In the genomic region with DNA sequence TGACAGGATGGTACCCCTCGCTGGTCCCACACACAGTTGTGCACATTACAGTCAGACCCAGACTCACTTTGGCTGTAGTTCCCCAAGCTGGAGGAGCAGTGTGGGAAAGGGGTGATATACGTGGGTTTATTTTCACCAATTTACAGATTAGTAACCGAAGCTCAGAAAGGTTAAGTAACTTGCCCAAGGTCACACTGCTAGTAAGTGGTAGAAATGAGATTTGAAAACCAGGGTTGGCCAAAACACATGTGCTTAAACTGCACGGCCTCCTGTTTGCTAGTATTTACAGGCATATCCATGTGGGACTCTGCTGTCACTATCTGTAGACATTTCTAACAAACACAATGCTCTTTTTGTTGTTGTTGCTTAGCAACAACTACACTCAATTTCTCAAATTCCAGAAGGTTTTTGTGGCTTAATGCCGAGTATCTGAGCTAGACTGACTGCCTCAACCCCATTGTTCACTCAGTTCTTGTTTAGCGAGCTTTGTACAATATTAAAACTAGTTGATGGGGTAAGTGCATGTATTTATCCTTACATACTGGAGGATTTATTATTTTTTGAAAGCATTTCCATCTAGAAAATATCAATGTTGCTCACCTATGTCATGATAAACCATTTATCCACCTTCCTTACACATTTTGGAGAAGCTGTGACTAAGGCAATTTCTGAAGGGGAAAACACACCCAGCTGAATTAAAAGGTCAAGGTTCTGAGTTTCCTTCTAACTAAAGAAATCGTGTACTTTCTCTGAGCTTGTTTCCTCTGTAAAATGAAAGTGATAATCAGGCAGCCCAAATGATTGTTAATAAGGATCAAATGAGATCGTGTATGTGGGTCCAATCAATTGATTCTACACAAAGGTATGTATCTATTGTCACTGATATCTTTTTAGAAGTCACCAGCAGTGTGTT, we compare ENCODE assay signal across 1 cellular context.
TF ChIP-seq lines count a peak whose summit lies in the region.

No MANE protein-coding gene starts in this region.

TF ChIP-seq in HepG2, 621 proteins besides CTCF, POLR2A, EP300 and RAD21 (continued from another document):
- TF ChIP-seq NR0B2 (CRISPR knock-in tag; IDR thresholded peaks at IDR 0.05) (no peak), ARID5B (CRISPR knock-in tag; IDR thresholded peaks at IDR 0.05) (peak; percentile 28; the same call in 1 of the 2 replicates), TGIF2 (CRISPR knock-in tag; IDR thresholded peaks at IDR 0.05) (peak; percentile 79; the same call in 1 of the 2 replicates), ISX (CRISPR knock-in tag; conservative IDR thresholded peaks at IDR 0.05) (no peak), MXD4 (CRISPR knock-in tag; IDR thresholded peaks at IDR 0.05) (peak; percentile 33; the same call in 1 of the 2 replicates), ZNF605 (CRISPR knock-in tag; IDR thresholded peaks at IDR 0.05) (no peak), KDM5B (CRISPR knock-in tag; IDR thresholded peaks at IDR 0.05; ENCODE audit: borderline replicate concordance) (no peak), ZNF296 (CRISPR knock-in tag; conservative IDR thresholded peaks at IDR 0.05) (no peak), ARID3A (IDR thresholded peaks at IDR 0.05; ENCODE audit: low read depth, low read length) (0 out of 2 replicates have a peak, but pooled peaks have one; percentile 33), ZNF773 (CRISPR knock-in tag; IDR thresholded peaks at IDR 0.05; ENCODE audit: borderline replicate concordance) (no peak), ZNF83 (CRISPR knock-in tag; IDR thresholded peaks at IDR 0.05; ENCODE audit: borderline replicate concordance) (no peak), SOX6 (IDR thresholded peaks at IDR 0.05) (no peak), SOX6 (CRISPR knock-in tag; IDR thresholded peaks at IDR 0.05) (0 out of 2 replicates have a peak, but pooled peaks have one; percentile 13), SAP130 (CRISPR knock-in tag; IDR thresholded peaks at IDR 0.05; ENCODE audit: low read depth) (peak; percentile 84), MAX (IDR thresholded peaks at IDR 0.05) (peak; percentile 29; the same call in 1 of the 2 replicates), MXI1 (IDR thresholded peaks at IDR 0.05; ENCODE audit: borderline replicate concordance, low read depth, low read length) (peak; percentile 93; the same call in 2 of the 3 replicates), HNRNPK (IDR thresholded peaks at IDR 0.05; ENCODE audit: low read depth, low read length, poor library complexity, severe bottlenecking) (no peak), SNRNP70 (IDR thresholded peaks at IDR 0.05; ENCODE audit: low read depth, low read length) (no peak), STAG1 (CRISPR knock-in tag; IDR thresholded peaks at IDR 0.05) (no peak), KDM3A (CRISPR knock-in tag; IDR thresholded peaks at IDR 0.05; ENCODE audit: low read depth) (no peak), ARNT (IDR thresholded peaks at IDR 0.05) (no peak)
